27 cellular contexts compared by ENCODE assay signal in the genomic region with DNA sequence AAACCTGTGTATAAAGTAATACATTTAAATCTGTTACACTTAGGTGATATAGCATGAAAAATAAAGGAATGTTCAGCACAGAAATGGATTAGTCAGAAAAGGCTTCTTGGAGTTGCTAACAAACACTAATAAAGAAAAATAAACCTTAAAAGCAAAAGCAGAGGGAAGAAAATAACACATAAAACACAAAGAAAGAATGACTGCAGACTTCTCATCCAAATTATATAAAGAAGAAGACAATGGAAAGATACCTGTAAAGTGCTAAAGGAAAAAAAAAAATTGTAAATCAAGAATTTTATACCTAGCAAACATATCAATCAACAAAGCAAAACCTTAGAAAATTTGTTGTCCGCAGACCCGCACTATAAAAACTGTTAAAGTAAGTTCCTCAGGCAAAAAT.
"Had no signal": no experiment of that assay in that cellular context is flagged by ENCODE, and none has a peak within 500 bp of the region (broad histone marks: within the 10 kb centered on the region; RNA-seq: fewer than 3 reads in every experiment).

No MANE protein-coding gene starts in this region.

- H3K27ac ChIP-seq: esophagus squamous epithelium, heart right ventricle, left lung, neutrophil, pancreas, stomach, thyroid gland, vagina had no signal

- H3K9me3 ChIP-seq: neutrophil, pancreas, thyroid gland had no signal

- H3K4me1 Mint-ChIP-seq: naive B cell; stimulated activated effector memory CD8-positive, alpha-beta T cell treated with anti-CD3 and anti-CD28 coated beads, Interleukin-12 subunit alpha, Interleukin-12 subunit beta, amount 100 ng/mL, for 72 hours had no signal

- H3K36me3 ChIP-seq: left lung, neutrophil, pancreas, thyroid gland had no signal

- H3K27ac Mint-ChIP-seq: effector memory CD8-positive, alpha-beta T cell; mesothelial cell of epicardium; naive B cell; natural killer cell treated with Interleukin-12 subunit alpha and Interleukin-12 subunit beta and Interleukin-15 and Interleukin-18, amount 100 ng/mL, for 72 hours; stimulated activated effector memory CD8-positive, alpha-beta T cell treated with anti-CD3 and anti-CD28 coated beads, Interleukin-12 subunit alpha, Interleukin-12 subunit beta, amount 100 ng/mL, for 72 hours had no signal

- H3K9me3 Mint-ChIP-seq: effector memory CD8-positive, alpha-beta T cell had no signal

- H3K4me1 ChIP-seq: left lung, thyroid gland, vagina had no signal

- H3K27me3 Mint-ChIP-seq: effector memory CD8-positive, alpha-beta T cell; naive B cell; natural killer cell treated with Interleukin-12 subunit alpha and Interleukin-12 subunit beta and Interleukin-15 and Interleukin-18, amount 100 ng/mL, for 72 hours had no signal

- H3K27me3 ChIP-seq: esophagus squamous epithelium, heart right ventricle, left lung, neutrophil, pancreas, stomach, thyroid gland, vagina had no signal

- H3K4me3 ChIP-seq: esophagus squamous epithelium, heart right ventricle, left lung, mucosa of descending colon, pancreas, smooth muscle cell, stomach, thyroid gland, vagina had no signal

- DNase-seq: effector memory CD8-positive, alpha-beta T cell; erythroblast; esophagus squamous epithelium; foreskin melanocyte; glutamatergic neuron; heart right ventricle; hippocampal formation; left cardiac atrium; left lung; mesenchymal stem cell; mucosa of descending colon; naive B cell; pancreas; stimulated activated CD4-positive, alpha-beta T cell treated with anti-CD3 and anti-CD28 coated beads, Interleukin-2, amount 100 ng/mL, for 24 hours; stimulated activated CD4-positive, alpha-beta T cell treated with anti-CD3 and anti-CD28 coated beads, Interleukin-4, amount 100 ng/mL, for 24 hours; stimulated activated naive CD4-positive, alpha-beta T cell treated with Interleukin-2 at 50 U/mL for 16 hours; stomach; thyroid gland; trophoblast cell had no signal

- H3K4me3 Mint-ChIP-seq: effector memory CD8-positive, alpha-beta T cell; mesothelial cell of epicardium; naive B cell; natural killer cell treated with Interleukin-12 subunit alpha and Interleukin-12 subunit beta and Interleukin-15 and Interleukin-18, amount 100 ng/mL, for 72 hours; neural crest cell; stimulated activated effector memory CD8-positive, alpha-beta T cell treated with anti-CD3 and anti-CD28 coated beads, Interleukin-12 subunit alpha, Interleukin-12 subunit beta, amount 100 ng/mL, for 72 hours had no signal

- ATAC-seq: effector memory CD8-positive, alpha-beta T cell; heart right ventricle; left cardiac atrium; left lung; mucosa of descending colon; natural killer cell treated with Interleukin-12 subunit alpha and Interleukin-12 subunit beta and Interleukin-15 and Interleukin-18, amount 100 ng/mL, for 72 hours; pancreas; sciatic nerve; stimulated activated effector memory CD8-positive, alpha-beta T cell treated with anti-CD3 and anti-CD28 coated beads, Interleukin-12 subunit alpha, Interleukin-12 subunit beta, amount 100 ng/mL, for 72 hours had no signal

- H3K36me3 Mint-ChIP-seq: stimulated activated effector memory CD8-positive, alpha-beta T cell treated with anti-CD3 and anti-CD28 coated beads, Interleukin-12 subunit alpha, Interleukin-12 subunit beta, amount 100 ng/mL, for 72 hours had no signal
